19 cellular contexts compared by ENCODE assay signal in the genomic region with DNA sequence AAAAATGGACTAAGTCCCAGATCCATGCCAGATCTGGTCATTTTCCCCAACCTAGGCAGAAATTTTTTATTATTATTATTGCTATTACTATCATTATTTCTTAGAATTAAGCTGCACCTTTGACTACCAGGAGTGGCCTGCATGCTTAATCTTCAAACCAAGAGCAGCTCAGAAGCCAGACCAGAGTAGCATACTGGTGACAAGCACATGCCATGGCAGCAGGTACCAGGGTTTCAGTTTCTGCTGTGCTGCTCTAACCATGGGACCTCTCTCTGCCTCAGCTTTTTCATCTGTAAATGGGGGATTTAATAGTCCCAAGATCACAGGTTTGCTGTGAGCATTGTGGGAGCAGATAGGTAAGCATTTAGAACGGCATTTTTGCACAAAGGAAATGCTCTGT.
A peak's percentile ranks its signal among the peaks of the same experiment; 100 is the strongest.
DNase-seq lines count a peak whose midpoint lies in the region; ATAC-seq and TF ChIP-seq lines count a peak whose summit lies in the region.
"Had no signal": no experiment of that assay in that cellular context is flagged by ENCODE, and none has a peak within 500 bp of the region (broad histone marks: within the 10 kb centered on the region; RNA-seq: fewer than 3 reads in every experiment).

No MANE protein-coding gene starts in this region.

- H3K27ac ChIP-seq in Karpas-422 (ENCODE audit: low read length) (peak overlapping the region; percentile 85), neural progenitor cell (no peak overlapping the region), left lung (no peak overlapping the region)
- H3K27ac ChIP-seq: 22Rv1; BLaER1 treated with 17β-estradiol and CSF1 and Interleukin-3, amounts not matched to agents 10 nM and 100 nM had no signal

- H3K9me2 ChIP-seq in Karpas-422 (replicated peaks; ENCODE audit: insufficient read depth, low read length) = no peaks in the 10 kb centered on the region

- H3K9me3 ChIP-seq in Karpas-422 (ENCODE audit: low read length) (no peaks in the 10 kb centered on the region), neural progenitor cell (ENCODE audit: low read depth) (no peaks in the 10 kb centered on the region), left lung (no peaks in the 10 kb centered on the region)
- H3K9me3 ChIP-seq: BLaER1 treated with 17β-estradiol and CSF1 and Interleukin-3, amounts not matched to agents 10 nM and 100 nM had no signal

- CTCF ChIA-PET in WTC11 (lab: Charles Lee) = interaction anchor here (0.9 to 1.4 kb wide), 6 partner anchors 14 to 409 kb away, joined by 3 read pairs; no protein-coding TSS in a partner anchor

- H3F3A ChIP-seq in neural progenitor cell (ENCODE audit: low read depth) = peaks cover 11% of the 10 kb centered on the region

- H3K4me2 ChIP-seq in Karpas-422 (ENCODE audit: low read depth, low read length, poor library complexity, severe bottlenecking) = peak overlapping the region; percentile 53
- H3K4me2 ChIP-seq in neural progenitor cell = peak overlapping the region; percentile 33

- peaks cover 36% of the 10 kb centered on the region for H3K79me2 ChIP-seq in Karpas-422 (ENCODE audit: low read length)
- H3K79me2 ChIP-seq in neural progenitor cell (ENCODE audit: low read depth) = no peaks in the 10 kb centered on the region

- ATAC-seq in GM21576 (IDR thresholded peaks at IDR 0.05; ENCODE audit: unreplicated experiment) (peak; percentile 51), WTC11 (no peak), left lung (no peak)

- H3K4me3 Mint-ChIP-seq in WTC11 (no peak overlapping the region), neural progenitor cell (no peak overlapping the region)
- H3K4me3 Mint-ChIP-seq in activated T-cell treated with anti-CD3 and anti-CD28 coated beads, Interleukin-2, amount 50 U/mL, for 24 hours = no peak overlapping the region
- H3K4me3 Mint-ChIP-seq: B cell; CD14-positive monocyte; CD4-positive, alpha-beta T cell had no signal

- H3K4me1 Mint-ChIP-seq in WTC11 (peaks cover 70% of the 10 kb centered on the region), neural progenitor cell (peaks cover 24% of the 10 kb centered on the region)
- no peaks in the 10 kb centered on the region for H3K4me1 Mint-ChIP-seq in activated T-cell treated with anti-CD3 and anti-CD28 coated beads, Interleukin-2, amount 50 U/mL, for 24 hours (ENCODE audit: low read depth)
- H3K4me1 Mint-ChIP-seq: B cell, CD14-positive monocyte had no signal

- intact Hi-C loops in left lung (cut with DNase I) = no loop called here

- H3K27me3 Mint-ChIP-seq in WTC11 (ENCODE audit: low read depth) (peaks cover 13% of the 10 kb centered on the region), neural progenitor cell (ENCODE audit: insufficient read depth, low read depth) (peaks cover 3% of the 10 kb centered on the region)
- H3K27me3 Mint-ChIP-seq in activated T-cell treated with anti-CD3 and anti-CD28 coated beads, Interleukin-2, amount 50 U/mL, for 24 hours = no peaks in the 10 kb centered on the region
- H3K27me3 Mint-ChIP-seq: B cell; CD4-positive, alpha-beta T cell had no signal

- H3K4me3 ChIP-seq in Karpas-422 (ENCODE audit: low read length) (peak overlapping the region; percentile 27; the same call in 1 of the 2 replicates), neural progenitor cell (no peak overlapping the region), left lung (no peak overlapping the region)
- H3K4me3 ChIP-seq: BLaER1 treated with 17β-estradiol and CSF1 and Interleukin-3, amounts not matched to agents 10 nM and 100 nM had no signal

- peaks cover 3% of the 10 kb centered on the region; the same call in 1 of the 2 replicates for H4K20me1 ChIP-seq in Karpas-422 (ENCODE audit: insufficient read depth, low read depth, low read length)
- H4K20me1 ChIP-seq in neural progenitor cell (ENCODE audit: low read depth) = no peaks in the 10 kb centered on the region

- TF ChIP-seq CTCF in WTC11 (IDR thresholded peaks at IDR 0.05) = no peak
- no peak for TF ChIP-seq CTCF in neural progenitor cell (IDR thresholded peaks at IDR 0.05)
- TF ChIP-seq CTCF in left lung (IDR thresholded peaks at IDR 0.05) = no peak

- POLR2A ChIA-PET in WTC11 (lab: Charles Lee) = no interaction called here

- peaks cover 7% of the 10 kb centered on the region for H3K36me3 ChIP-seq in Karpas-422 (ENCODE audit: insufficient read depth, low read length)
- H3K36me3 ChIP-seq in neural progenitor cell = no peaks in the 10 kb centered on the region
- peaks cover 0 to 24% of the 10 kb centered on the region in 2 donors for H3K36me3 ChIP-seq in left lung

- DNase-seq in Karpas-422 (peak; percentile 44), WTC11 (ENCODE audit: low spot score) (no peak), neural progenitor cell (ENCODE audit: low spot score) (no peak), left lung (no peak), hippocampal formation (lab: John Stamatoyannopoulos, UW) (no peak)
- no peak for DNase-seq in activated T-cell treated with anti-CD3 and anti-CD28 coated beads, Interleukin-2, amount 50 U/mL, for 24 hours
- DNase-seq: Calu3; CD4-positive, alpha-beta T cell; COR-L47; DMS53; GF-D8; GOT3; H7; HCEC 1CT had no signal

- H3K9ac ChIP-seq in Karpas-422 (ENCODE audit: low read length) = peak overlapping the region; percentile 10; the same call in 1 of the 2 replicates
- H3K9ac ChIP-seq in neural progenitor cell = no peak overlapping the region
- H3K9ac ChIP-seq: BLaER1 treated with 17β-estradiol and CSF1 and Interleukin-3, amounts not matched to agents 10 nM and 100 nM had no signal

- H3K4me1 ChIP-seq in Karpas-422 (ENCODE audit: low read length) (peaks cover 61% of the 10 kb centered on the region), neural progenitor cell (peaks cover 39% of the 10 kb centered on the region), left lung (no peaks in the 10 kb centered on the region)

- H3K27ac Mint-ChIP-seq in WTC11 = peak overlapping the region; percentile 91; the same call in 1 of the 2 replicates
- H3K27ac Mint-ChIP-seq in neural progenitor cell = no peak overlapping the region
- no peak overlapping the region for H3K27ac Mint-ChIP-seq in activated T-cell treated with anti-CD3 and anti-CD28 coated beads, Interleukin-2, amount 50 U/mL, for 24 hours
- H3K27ac Mint-ChIP-seq: B cell; CD4-positive, alpha-beta T cell had no signal

- H2AFZ ChIP-seq in Karpas-422 (ENCODE audit: low read length) (no peak overlapping the region), neural progenitor cell (replicated peaks) (no peak overlapping the region)

- H3K9me3 Mint-ChIP-seq in WTC11 (peaks cover 5% of the 10 kb centered on the region; the same call in 1 of the 2 replicates), neural progenitor cell (no peaks in the 10 kb centered on the region)
- H3K9me3 Mint-ChIP-seq in activated T-cell treated with anti-CD3 and anti-CD28 coated beads, Interleukin-2, amount 50 U/mL, for 24 hours = no peaks in the 10 kb centered on the region
- H3K9me3 Mint-ChIP-seq: CD4-positive, alpha-beta T cell had no signal

- H3K36me3 Mint-ChIP-seq in WTC11 = peaks cover 3% of the 10 kb centered on the region; the same call in 1 of the 2 replicates
- no peaks in the 10 kb centered on the region for H3K36me3 Mint-ChIP-seq in neural progenitor cell
- peaks cover 17% of the 10 kb centered on the region for H3K36me3 Mint-ChIP-seq in activated T-cell treated with anti-CD3 and anti-CD28 coated beads, Interleukin-2, amount 50 U/mL, for 24 hours (ENCODE audit: low read depth)

- H3K27me3 ChIP-seq in Karpas-422 (ENCODE audit: low read length) (no peaks in the 10 kb centered on the region), neural progenitor cell (no peaks in the 10 kb centered on the region), left lung (no peaks in the 10 kb centered on the region)
- H3K27me3 ChIP-seq: BLaER1 treated with 17β-estradiol and CSF1 and Interleukin-3, amounts not matched to agents 10 nM and 100 nM had no signal

TF ChIP-seq in WTC11, 78 proteins besides CTCF, POLR2A, EP300 and RAD21:
- TF ChIP-seq ZNF121 (CRISPR knock-in tag; IDR thresholded peaks at IDR 0.05) = no peak
- TF ChIP-seq, protein P1, sequence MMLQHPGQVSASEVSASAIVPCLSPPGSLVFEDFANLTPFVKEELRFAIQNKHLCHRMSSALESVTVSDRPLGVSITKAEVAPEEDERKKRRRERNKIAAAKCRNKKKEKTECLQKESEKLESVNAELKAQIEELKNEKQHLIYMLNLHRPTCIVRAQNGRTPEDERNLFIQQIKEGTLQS (CRISPR knock-in tag; conservative IDR thresholded peaks at IDR 0.05) = no peak
- TF ChIP-seq ZNF138 (CRISPR knock-in tag; conservative IDR thresholded peaks at IDR 0.05) = no peak
TF ChIP-seq in WTC11: peak in this region for 0.
